In the genomic region with DNA sequence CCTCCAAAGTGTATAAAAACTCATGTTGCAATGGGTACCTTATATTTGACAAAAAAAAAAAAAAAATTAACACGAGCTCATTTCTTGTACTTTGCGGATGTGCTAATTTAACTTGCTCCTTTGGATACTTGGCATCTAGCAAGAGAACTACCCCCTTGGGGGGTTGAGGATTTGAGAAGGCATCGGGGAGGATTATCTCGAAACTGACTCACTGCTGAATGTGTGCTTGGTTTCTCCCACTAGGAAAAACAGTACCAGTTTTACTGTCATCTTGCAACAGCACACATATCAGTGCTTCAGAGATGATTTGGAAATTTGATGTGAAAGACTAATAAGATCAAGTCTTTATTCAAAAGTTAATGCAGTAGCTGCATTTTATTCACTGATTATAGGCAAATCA, we compare ENCODE assay signal across 8 cellular contexts. TPM values are rescaled to one million over a fixed set of nuclear protein-coding genes. Genes with fewer than 3 reads are reported as not detected.
DNase-seq lines count a peak whose midpoint lies in the region; ATAC-seq and TF ChIP-seq lines count a peak whose summit lies in the region.

No MANE protein-coding gene starts in this region.

- H4K20me1 ChIP-seq in OCI-LY3 (ENCODE audit: insufficient read depth, low read length): no peaks in the 10 kb centered on the region

- H3K27me3 ChIP-seq in OCI-LY3 (ENCODE audit: low read depth, low read length): no peaks in the 10 kb centered on the region
- H3K27me3 ChIP-seq in rectal smooth muscle tissue (ENCODE audit: control insufficient read depth, insufficient read depth, low read length): no peaks in the 10 kb centered on the region

- TF ChIP-seq CTCF in GM12864 (IDR thresholded peaks at IDR 0.05; ENCODE audit: low read depth, low read length, missing control alignments) (no peak), OCI-LY3 (IDR thresholded peaks at IDR 0.05; ENCODE audit: low read depth, low read length) (no peak), epithelial cell of proximal tubule (conservative IDR thresholded peaks at IDR 0.05; ENCODE audit: low read depth, low read length) (no peak)

- H3K4me3 ChIP-seq in GM12864 (ENCODE audit: low read depth, low read length) (peak overlapping the region; percentile 99), OCI-LY3 (ENCODE audit: low read length) (peak overlapping the region; percentile 88), epithelial cell of proximal tubule (ENCODE audit: low read depth, low read length) (peak overlapping the region; percentile 73), rectal smooth muscle tissue (ENCODE audit: low read length) (peak overlapping the region; percentile 85)

- peak overlapping the region; percentile 55; the same call in 1 of the 2 replicates for H2AFZ ChIP-seq in OCI-LY3 (ENCODE audit: low read depth, low read length)

- peaks cover 13% of the 10 kb centered on the region for H3K79me2 ChIP-seq in OCI-LY3 (ENCODE audit: low read length)

- H3K9ac ChIP-seq in OCI-LY3 (ENCODE audit: low read length): peak overlapping the region; percentile 85
- H3K9ac ChIP-seq in rectal smooth muscle tissue (ENCODE audit: low read length): no peak overlapping the region

- intact Hi-C loops in posterior cingulate gyrus (cut with DNase I): loop anchor here (2.0 kb wide), 2 partner anchors 154 to 360 kb away; a partner anchor contains a TSS

- no peak for DNase-seq in GM12864 (ENCODE audit: low read depth)
- DNase-seq in epithelial cell of proximal tubule (ENCODE audit: low read depth): no peak
- no peak for DNase-seq in DMS153 (lab: John Stamatoyannopoulos, UW)
- DNase-seq in posterior cingulate gyrus: no peak

- peaks cover 20% of the 10 kb centered on the region for H3K4me1 ChIP-seq in OCI-LY3 (ENCODE audit: low read length)
- peaks cover 3% of the 10 kb centered on the region for H3K4me1 ChIP-seq in rectal smooth muscle tissue (ENCODE audit: control insufficient read depth, insufficient read depth, low read length)

- H3K36me3 ChIP-seq in OCI-LY3 (replicated peaks; ENCODE audit: low read depth, low read length) (peaks cover 23% of the 10 kb centered on the region), rectal smooth muscle tissue (ENCODE audit: control insufficient read depth, insufficient read depth, low read length) (peaks cover 3% of the 10 kb centered on the region)

- H3K4me2 ChIP-seq in OCI-LY3 (ENCODE audit: low read length): peak overlapping the region; percentile 77

- no peak for ATAC-seq in GM18858 (IDR thresholded peaks at IDR 0.05; ENCODE audit: unreplicated experiment)
- no peak for ATAC-seq in GM19328 (IDR thresholded peaks at IDR 0.05; ENCODE audit: unreplicated experiment)

- H3K9me3 ChIP-seq in OCI-LY3 (ENCODE audit: insufficient read depth, low read length): no peaks in the 10 kb centered on the region

- H3K27ac ChIP-seq in OCI-LY3 (ENCODE audit: low read length) (no peak overlapping the region), rectal smooth muscle tissue (ENCODE audit: low read depth, low read length) (no peak overlapping the region)

RNA-seq across cellular contexts. Expression of a gene that starts 0.9 kb away (rescaled TPM):
- total RNA-seq in epithelial cell of proximal tubule: 1.8 and 8.3 TPM in 2 replicates

RNA-seq across cellular contexts. Expression of a gene that starts 43.3 kb away (rescaled TPM):
- total RNA-seq in epithelial cell of proximal tubule: 4.4 and 8.0 TPM in 2 replicates
